8 cellular contexts compared by ENCODE assay signal in the genomic region with DNA sequence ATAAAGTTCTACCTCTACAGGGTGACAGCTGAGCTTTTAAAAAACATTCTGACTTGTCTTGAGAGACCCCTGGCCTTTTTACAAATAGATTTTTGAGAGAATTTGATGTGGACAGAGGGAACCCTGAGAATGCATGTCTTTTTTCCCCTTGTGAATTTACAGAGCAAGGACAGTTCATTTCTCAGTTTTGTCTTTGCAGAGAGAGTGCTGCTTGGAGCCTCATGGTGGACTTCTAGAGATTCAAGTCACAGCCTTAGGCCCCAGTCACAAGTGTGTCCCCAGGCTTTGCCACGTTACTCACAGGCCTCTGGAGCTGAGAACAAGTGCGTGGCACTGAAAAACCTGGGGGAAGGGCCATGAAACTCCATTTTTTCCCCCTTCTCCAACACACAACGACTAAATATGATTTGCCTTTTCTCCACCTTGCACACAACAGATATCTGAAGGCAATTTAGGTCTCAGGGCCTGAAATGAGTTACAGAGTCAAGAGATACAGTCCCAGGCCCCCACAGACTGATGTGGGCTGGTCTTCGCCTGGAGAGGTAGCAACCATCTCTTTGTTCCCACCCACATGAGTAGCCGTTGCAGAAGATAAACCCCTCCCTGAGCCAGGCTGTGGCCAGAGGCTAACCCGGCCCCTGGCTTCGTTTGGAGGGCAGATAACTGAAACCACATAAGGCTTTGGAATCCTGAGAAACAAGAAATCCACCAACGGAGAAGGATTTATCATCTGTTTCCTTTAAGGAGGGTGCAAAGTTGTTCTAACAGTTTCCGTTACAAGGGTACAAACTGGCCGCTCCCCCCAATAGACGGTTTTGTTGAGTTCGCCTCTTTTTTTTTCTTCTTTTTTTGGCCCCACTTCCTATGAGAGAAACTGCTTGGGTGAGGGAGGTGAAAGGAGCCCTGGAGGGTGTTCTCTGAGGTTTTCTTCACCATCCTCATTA. TPM values are rescaled to one million over a fixed set of nuclear protein-coding genes. Genes with fewer than 3 reads are reported as not detected.
DNase-seq lines count a peak whose midpoint lies in the region; ATAC-seq and TF ChIP-seq lines count a peak whose summit lies in the region.

No MANE protein-coding gene starts in this region.

- H3K4me1 Mint-ChIP-seq in glutamatergic neuron (ENCODE audit: low read depth, unreplicated experiment), result peaks cover 41% of the 10 kb centered on the region

- peak overlapping the region; percentile 99 for H3K27ac Mint-ChIP-seq in glutamatergic neuron (ENCODE audit: unreplicated experiment)

- no peaks in the 10 kb centered on the region for H3K9me3 ChIP-seq in BLaER1

- H3K27me3 ChIP-seq in BLaER1, result no peaks in the 10 kb centered on the region

- peak overlapping the region; percentile 97 for H3K4me3 Mint-ChIP-seq in glutamatergic neuron (ENCODE audit: unreplicated experiment)

- peak overlapping the region; percentile 98 for H3K27ac ChIP-seq in BLaER1

- peak overlapping the region; percentile 98 for H3K4me2 ChIP-seq in BLaER1

- peaks cover 75% of the 10 kb centered on the region for H3K4me1 ChIP-seq in BLaER1

- H3K27me3 Mint-ChIP-seq in glutamatergic neuron (ENCODE audit: unreplicated experiment), result peaks cover 11% of the 10 kb centered on the region

- DNase-seq in NOMO-1 treated with dmso at 0.1 percent for 144 hours (lab: John Stamatoyannopoulos, UW; ENCODE audit: unreplicated experiment), result peak; percentile 83
- DNase-seq in activated naive CD4-positive, alpha-beta T cell treated with anti-CD3 and anti-CD28 coated beads, Interleukin-2, amount 50 U/mL, for 16 hours, result peak; percentile 27
- peak; percentile 58 for DNase-seq in glutamatergic neuron
- peak in 30 of 56 donors; percentile 7 to 54 (median 32) for DNase-seq in nucleus accumbens (lab: John Stamatoyannopoulos, UW)
- DNase-seq in NCI-H524 (lab: John Stamatoyannopoulos, UW), result no peak

- H3K9me3 Mint-ChIP-seq in glutamatergic neuron (ENCODE audit: unreplicated experiment), result peaks cover 20% of the 10 kb centered on the region

- no peaks in the 10 kb centered on the region for H3K36me3 Mint-ChIP-seq in glutamatergic neuron (ENCODE audit: unreplicated experiment)

- no peak for TF ChIP-seq CTCF in glutamatergic neuron (IDR thresholded peaks at IDR 0.05; ENCODE audit: partially characterized antibody, unreplicated experiment)

- peak overlapping the region; percentile 75 for H3K4me3 ChIP-seq in BLaER1

- peak overlapping the region; percentile 95 for H3K9ac ChIP-seq in BLaER1

- H3K36me3 ChIP-seq in BLaER1, result peaks cover 24% of the 10 kb centered on the region

- ATAC-seq in GM19372 (IDR thresholded peaks at IDR 0.05; ENCODE audit: low read depth, unreplicated experiment), result peak; percentile 23
- no peak for ATAC-seq in GM19452 (IDR thresholded peaks at IDR 0.05; ENCODE audit: unreplicated experiment)

- H4K20me1 ChIP-seq in BLaER1, result no peaks in the 10 kb centered on the region

RNA-seq across cellular contexts. Expression of gene PIGV, which starts 1.0 kb away (rescaled TPM):
- total RNA-seq in glutamatergic neuron (ENCODE audit: unreplicated experiment), result 6.7 TPM

RNA-seq across cellular contexts. Expression of gene ZDHHC18, which starts 39.8 kb away (rescaled TPM):
- 52.6 TPM for total RNA-seq in glutamatergic neuron (ENCODE audit: unreplicated experiment)

Comparison
In these comparisons a context has a peak if more than half of its experiments do, and no peak if none do; other contexts are left out.
1. DNase-seq: peak in NOMO-1 treated with dmso at 0.1 percent for 144 hours (single experiment), activated naive CD4-positive, alpha-beta T cell treated with anti-CD3 and anti-CD28 coated beads, Interleukin-2, amount 50 U/mL, for 16 hours (single experiment), glutamatergic neuron (single experiment) and nucleus accumbens (30 of 56); none in NCI-H524 (0 of 2).